In genomic region chr3:152183473-152183872, GRCh38 we compare ENCODE assay signal across 8 cellular contexts.
A peak's percentile ranks its signal among the peaks of the same experiment; 100 is the strongest.
DNase-seq lines count a peak whose midpoint lies in the region; ATAC-seq and TF ChIP-seq lines count a peak whose summit lies in the region.

No MANE protein-coding gene starts in this region.

- H3K4me3 ChIP-seq in lower leg skin (ENCODE audit: low read depth, poor library complexity, severe bottlenecking): no peak overlapping the region

- 70 to 73% methylated on average over 4 of the region's 4 CpGs for WGBS in lower leg skin, 2 donors

- TF ChIP-seq CTCF in lower leg skin (IDR thresholded peaks at IDR 0.05): no peak

- peak; percentile 93 for ATAC-seq in GM21723 (IDR thresholded peaks at IDR 0.05; ENCODE audit: unreplicated experiment)

- TF ChIP-seq POLR2A in lower leg skin (IDR thresholded peaks at IDR 0.05): no peak

- intact Hi-C loops in lower leg skin (cut with DNase I; ENCODE audit: low total_unique reads): no loop called here

- peak; percentile 42 for DNase-seq in EL
- peak; percentile 27 for DNase-seq in NCI-H146 treated with DMSO at 0.1 percent for 48 hours (lab: John Stamatoyannopoulos, UW; ENCODE audit: unreplicated experiment)
- peak; percentile 42 to 47 for DNase-seq in activated CD4-positive, alpha-beta T cell treated with anti-CD3 and anti-CD28 coated beads, Interleukin-2, amount 50 U/mL, for 4 hours
- peak; percentile 40 for DNase-seq in fibroblast of peridontal ligament (ENCODE audit: extremely low read depth)
- peak; percentile 69 for DNase-seq in pons (ENCODE audit: low spot score)
- no peak for DNase-seq in lower leg skin (ENCODE audit: low spot score in 2 of 2)
- DNase-seq in epidermal melanocyte (ENCODE audit: insufficient read length, low spot score): no peak

Comparison
In these comparisons a context has a peak if more than half of its experiments do, and no peak if none do; other contexts are left out.
1. DNase-seq: peak in EL (single experiment), NCI-H146 treated with DMSO at 0.1 percent for 48 hours (single experiment), activated CD4-positive, alpha-beta T cell treated with anti-CD3 and anti-CD28 coated beads, Interleukin-2, amount 50 U/mL, for 4 hours (2 of 2), fibroblast of peridontal ligament (single experiment) and pons (single experiment); none in lower leg skin (0 of 2) and epidermal melanocyte (single experiment).